26 cellular contexts compared by ENCODE assay signal in the genomic region with DNA sequence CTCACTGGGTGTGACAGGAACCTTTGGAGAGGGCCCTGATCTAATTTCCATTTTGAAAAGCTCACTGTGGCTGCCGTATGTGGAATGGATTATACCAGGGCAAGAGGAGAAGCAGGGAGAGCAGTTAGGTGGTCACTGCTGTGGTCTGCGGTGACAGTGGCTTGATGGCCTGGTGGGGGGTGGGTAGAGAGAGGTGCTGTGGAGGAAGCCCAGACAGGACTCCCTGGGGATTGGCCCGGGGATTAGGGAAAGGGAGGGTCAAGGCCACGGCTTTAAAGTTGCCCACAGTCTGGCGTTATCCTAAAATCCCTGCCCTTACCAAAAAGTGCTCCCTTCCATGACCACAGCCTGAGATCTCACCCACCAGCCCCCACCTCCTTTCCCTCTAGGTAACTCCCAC. TPM values are rescaled to one million over a fixed set of nuclear protein-coding genes. Genes with fewer than 3 reads are reported as not detected.
A peak's percentile ranks its signal among the peaks of the same experiment; 100 is the strongest.
DNase-seq lines count a peak whose midpoint lies in the region; ATAC-seq, FAIRE-seq and TF ChIP-seq lines count a peak whose summit lies in the region.
"Had no signal": no experiment of that assay in that cellular context is flagged by ENCODE, and none has a peak within 500 bp of the region (broad histone marks: within the 10 kb centered on the region; RNA-seq: fewer than 3 reads in every experiment).

No MANE protein-coding gene starts in this region.

- peak; percentile 42 for DNase-seq in activated CD8-positive, alpha-beta memory T cell treated with anti-CD3 and anti-CD28 coated beads, Interleukin-2, amount 50 U/mL, for 48 hours
- no peak for DNase-seq in activated CD8-positive, alpha-beta memory T cell treated with anti-CD3 and anti-CD28 coated beads, Interleukin-2, amount 10 ng/mL, durations not matched to agents 7 days and 5 days
- DNase-seq in HCT116 (ENCODE audit: low read depth, low spot score) (no peak), esophagus muscularis mucosa (ENCODE audit: extremely low spot score) (peak; percentile 57), small intestine (no peak), NCI-H524 treated with DMSO at 0.1 percent for 48 hours (lab: John Stamatoyannopoulos, UW) (no peak), T-helper 9 cell (no peak)
- DNase-seq: C1 segment of cervical spinal cord; CD8-positive, alpha-beta memory T cell; KG1; NCI-H1105; NCI-H1694; NCI-H2081; NCI-H2171; NCI-H345; NCI-H524; NCI-H82 had no signal

- no peak overlapping the region for H2AFZ ChIP-seq in HCT116 (ENCODE audit: low read depth, low read length, poor library complexity, severe bottlenecking)
- H2AFZ ChIP-seq: GM23338 had no signal

- RAD21 ChIA-PET in HCT116 (lab: Charles Lee; ENCODE audit: low non-redundant PET in 1 of 2, low total read pairs in 2 of 2, uncharacterized antibody in 2 of 2, unreplicated experiment in 2 of 2), result no interaction called here

- no peaks in the 10 kb centered on the region for H3K9me3 Mint-ChIP-seq in activated CD8-positive, alpha-beta memory T cell treated with anti-CD3 and anti-CD28 coated beads, Interleukin-2, amount 10 ng/mL, durations not matched to agents 7 days and 5 days (ENCODE audit: low read depth)
- H3K9me3 Mint-ChIP-seq: CD8-positive, alpha-beta memory T cell had no signal

- H3K9ac ChIP-seq in HCT116 (ENCODE audit: low read length), result peak overlapping the region; percentile 76

- TF ChIP-seq EP300 in esophagus muscularis mucosa (IDR thresholded peaks at IDR 0.05), result no peak

- no peak overlapping the region for H3K4me3 Mint-ChIP-seq in activated CD8-positive, alpha-beta memory T cell treated with anti-CD3 and anti-CD28 coated beads, Interleukin-2, amount 10 ng/mL, durations not matched to agents 7 days and 5 days
- H3K4me3 Mint-ChIP-seq: GM23338 had no signal

- TF ChIP-seq CTCF in HCT116 (IDR thresholded peaks at IDR 0.05 in 2 of 3, conservative IDR thresholded peaks at IDR 0.05 in 1 of 3; ENCODE audit: borderline replicate concordance in 1 of 3, insufficient read depth in 1 of 3, low read depth in 2 of 3, low read length in 2 of 3) (no peak), esophagus muscularis mucosa (IDR thresholded peaks at IDR 0.05) (no peak)

- intact Hi-C loops in HCT116 (cut with micrococcal nuclease) (loop anchor here (5.0 kb wide), 2 partner anchors 107 to 548 kb away; partner anchors contain the start of genes NHP2 and PDLIM7), esophagus muscularis mucosa (cut with DNase I) (loop anchor here (10.0 kb wide), 1 partner anchor 550 kb away; the partner anchor contains the start of gene NHP2)

- no peak overlapping the region for H3K27ac Mint-ChIP-seq in activated CD8-positive, alpha-beta memory T cell treated with anti-CD3 and anti-CD28 coated beads, Interleukin-2, amount 10 ng/mL, durations not matched to agents 7 days and 5 days
- H3K27ac Mint-ChIP-seq: GM23338 had no signal

- H3K27ac ChIP-seq in HCT116 (ENCODE audit: low read depth, low read length) (peak overlapping the region; percentile 55), esophagus muscularis mucosa (replicated peaks in 1 of 4) (no peak overlapping the region), small intestine (ENCODE audit: low read depth in 1 of 2, low read length in 1 of 2) (peak overlapping the region; percentile 23 to 79)
- H3K27ac ChIP-seq: 22Rv1, SJSA1 had no signal

- no peaks in the 10 kb centered on the region for H3K9me2 ChIP-seq in HCT116 (ENCODE audit: insufficient read depth)

- H3K4me1 ChIP-seq in HCT116 (ENCODE audit: control insufficient read depth in 1 of 2, insufficient read depth in 2 of 2, low read length in 2 of 2) (peaks cover 19 to 34% of the 10 kb centered on the region in 2 experiments), esophagus muscularis mucosa (peaks cover 14 to 37% (median 28%) of the 10 kb centered on the region in 4 donors), small intestine (ENCODE audit: control insufficient read depth in 2 of 2, insufficient read depth in 1 of 2, low read depth in 1 of 2, low read length in 1 of 2) (no peaks in the 10 kb centered on the region)

- H3K9me3 ChIP-seq in HCT116 (ENCODE audit: control insufficient read depth in 1 of 2, insufficient read depth in 1 of 2, low read depth in 1 of 2, low read length in 2 of 2) (no peaks in the 10 kb centered on the region), esophagus muscularis mucosa (no peaks in the 10 kb centered on the region), small intestine (ENCODE audit: control insufficient read depth, low read depth) (no peaks in the 10 kb centered on the region)
- H3K9me3 ChIP-seq: HAP-1, SJSA1 had no signal

- H3K27me3 ChIP-seq in HCT116 (ENCODE audit: insufficient read depth, low read length) (no peaks in the 10 kb centered on the region), esophagus muscularis mucosa (no peaks in the 10 kb centered on the region), small intestine (ENCODE audit: control insufficient read depth in 2 of 2, insufficient read depth in 2 of 2, low read length in 2 of 2) (no peaks in the 10 kb centered on the region)
- H3K27me3 ChIP-seq: SJSA1 had no signal

- WGBS in esophagus muscularis mucosa, result 89% methylated on average over 5 of the region's 5 CpGs
- WGBS in small intestine, 3 donors, result 42 to 74% (median 47%) methylated on average over 3 to 5 of the region's 5 CpGs

- peaks cover 11% of the 10 kb centered on the region for H3K4me1 Mint-ChIP-seq in activated CD8-positive, alpha-beta memory T cell treated with anti-CD3 and anti-CD28 coated beads, Interleukin-2, amount 10 ng/mL, durations not matched to agents 7 days and 5 days

- H3K4me3 ChIP-seq in HCT116 (replicated peaks in 1 of 2; ENCODE audit: low read depth in 1 of 2, low read length in 2 of 2) (peak overlapping the region; percentile 66 to 75), esophagus muscularis mucosa (no peak overlapping the region), small intestine (ENCODE audit: low read depth in 1 of 2, low read length in 2 of 2) (peak overlapping the region in 1 of 2 donors; percentile 51)
- H3K4me3 ChIP-seq: GM23338, HAP-1, SJSA1 had no signal

- no peak for ATAC-seq in activated CD8-positive, alpha-beta memory T cell treated with anti-CD3 and anti-CD28 coated beads, Interleukin-2, amount 10 ng/mL, durations not matched to agents 7 days and 5 days
- ATAC-seq in HCT116, result no peak
- ATAC-seq in GM21825 (IDR thresholded peaks at IDR 0.05; ENCODE audit: unreplicated experiment), result no peak
- ATAC-seq: GM23338, Right ventricle myocardium inferior had no signal

- POLR2A ChIA-PET in HCT116 (lab: Charles Lee), result interaction anchor here (1.6 kb wide), 1 partner anchor 12 kb away, joined by 6 read pairs; the partner anchor contains the start of gene TMED9

- H4K20me1 ChIP-seq in HCT116 (ENCODE audit: insufficient read depth), result no peaks in the 10 kb centered on the region

- BruUV-seq in HCT116 (replicated peaks; lab: Mats Ljungman, UMichigan), result no TSS peak

- H3K36me3 Mint-ChIP-seq in activated CD8-positive, alpha-beta memory T cell treated with anti-CD3 and anti-CD28 coated beads, Interleukin-2, amount 10 ng/mL, durations not matched to agents 7 days and 5 days, result no peaks in the 10 kb centered on the region

- no peak for TF ChIP-seq POLR2A in HCT116 (IDR thresholded peaks at IDR 0.05; ENCODE audit: borderline replicate concordance, extremely low read depth, insufficient read depth, insufficient read length)
- no peak for TF ChIP-seq POLR2A in esophagus muscularis mucosa (IDR thresholded peaks at IDR 0.05; ENCODE audit: low read depth)

- no peak for FAIRE-seq in small intestine (lab: Jason Lieb, UNC)
- FAIRE-seq: G401.6, GM12892, RCC 7860 had no signal

- no peak for TF ChIP-seq RAD21 in HCT116 (IDR thresholded peaks at IDR 0.05; ENCODE audit: low read depth)

- peaks cover 27% of the 10 kb centered on the region for H3K79me2 ChIP-seq in HCT116 (ENCODE audit: insufficient read depth, low read length)

- CTCF ChIA-PET in activated CD8-positive, alpha-beta memory T cell treated with anti-CD3 and anti-CD28 coated beads, Interleukin-2, amount 10 ng/mL, durations not matched to agents 7 days and 5 days (lab: Charles Lee), result no interaction called here
- CTCF ChIA-PET in HCT116 (lab: Charles Lee), result no interaction called here

- no peaks in the 10 kb centered on the region for H3K27me3 Mint-ChIP-seq in activated CD8-positive, alpha-beta memory T cell treated with anti-CD3 and anti-CD28 coated beads, Interleukin-2, amount 10 ng/mL, durations not matched to agents 7 days and 5 days
- H3K27me3 Mint-ChIP-seq: CD8-positive, alpha-beta memory T cell had no signal

- peak overlapping the region; percentile 83 for H3K4me2 ChIP-seq in HCT116 (ENCODE audit: low read length)
- H3K4me2 ChIP-seq: GM23338 had no signal

- H3K36me3 ChIP-seq in HCT116 (ENCODE audit: control insufficient read depth in 1 of 2, insufficient read depth in 2 of 2, low read length in 2 of 2), result no peaks in the 10 kb centered on the region; a peak in 2 of 4 replicates
- H3K36me3 ChIP-seq in esophagus muscularis mucosa, result peaks cover 0 to 30% (median 18%) of the 10 kb centered on the region in 4 donors
- H3K36me3 ChIP-seq in small intestine (ENCODE audit: control insufficient read depth in 2 of 2, insufficient read depth in 2 of 2, low read length in 2 of 2), result no peaks in the 10 kb centered on the region
- H3K36me3 ChIP-seq: HAP-1 had no signal

TF ChIP-seq in HCT116, 20 proteins besides CTCF, POLR2A, EP300 and RAD21 (continues in another document):
- no peak for TF ChIP-seq EZH2phosphoT487 (IDR thresholded peaks at IDR 0.05; ENCODE audit: borderline replicate concordance)
- TF ChIP-seq MAX (IDR thresholded peaks at IDR 0.05), result no peak
- no peak for TF ChIP-seq CBX3 (IDR thresholded peaks at IDR 0.05; ENCODE audit: low read depth)

RNA-seq across cellular contexts. Expression of gene B4GALT7, which starts 4.7 kb away (rescaled TPM):
- 10 to 100 TPM; 16.8 to 17.2 TPM for total RNA-seq in activated CD8-positive, alpha-beta memory T cell treated with anti-CD3 and anti-CD28 coated beads, Interleukin-2, amount 10 ng/mL, durations not matched to agents 7 days and 5 days
- total RNA-seq in HCT116 (2021; ENCODE audit: unreplicated experiment), result 25.2 TPM
- 20.5 and 22.4 TPM in 2 replicates for polyA plus RNA-seq in HCT116 (2012)
- total RNA-seq in esophagus muscularis mucosa, result 10 to 100 TPM; 14.3 to 17.9 (median 16.9) TPM
- 10 to 100 TPM; 10.5 to 29.0 (median 22.7) TPM for polyA plus RNA-seq in small intestine

RNA-seq across cellular contexts. Expression of gene TMED9, which starts 12.7 kb away (rescaled TPM):
- 100 to 1,000 TPM in 1 of 2 experiments, 10 to 100 TPM in 1; 99.9 to 111 TPM for total RNA-seq in activated CD8-positive, alpha-beta memory T cell treated with anti-CD3 and anti-CD28 coated beads, Interleukin-2, amount 10 ng/mL, durations not matched to agents 7 days and 5 days
- total RNA-seq in HCT116 (2021; ENCODE audit: unreplicated experiment) (133 TPM), esophagus muscularis mucosa (10 to 100 TPM; 47.3 to 75.7 (median 62.3) TPM)
- polyA plus RNA-seq in HCT116 (2012), result 183 and 211 TPM in 2 replicates
- polyA plus RNA-seq in small intestine, result 100 to 1,000 TPM in 1 of 3 donors, 10 to 100 TPM in 2; 34.9 to 183 (median 44.6) TPM

RNA-seq across cellular contexts. Expression of gene FAM193B, which starts 50.3 kb away (rescaled TPM):
- 100 to 1,000 TPM in 1 of 2 experiments, 10 to 100 TPM in 1; 77.5 to 116 TPM for total RNA-seq in activated CD8-positive, alpha-beta memory T cell treated with anti-CD3 and anti-CD28 coated beads, Interleukin-2, amount 10 ng/mL, durations not matched to agents 7 days and 5 days
- 54.0 TPM for total RNA-seq in HCT116 (2021; ENCODE audit: unreplicated experiment)
- polyA plus RNA-seq in HCT116 (2012), result 51.8 and 53.5 TPM in 2 replicates
- 10 to 100 TPM; 24.4 to 65.6 (median 50.7) TPM for total RNA-seq in esophagus muscularis mucosa
- polyA plus RNA-seq in small intestine, result 100 to 1,000 TPM in 2 of 3 donors, 10 to 100 TPM in 1; 68.7 to 336 (median 239) TPM

Comparison
In these comparisons a context has a peak if more than half of its experiments do, and no peak if none do; other contexts are left out.
1. DNase-seq: peak in activated CD8-positive, alpha-beta memory T cell treated with anti-CD3 and anti-CD28 coated beads, Interleukin-2, amount 50 U/mL, for 48 hours (single experiment) and esophagus muscularis mucosa (single experiment); none in activated CD8-positive, alpha-beta memory T cell treated with anti-CD3 and anti-CD28 coated beads, Interleukin-2, amount 10 ng/mL, durations not matched to agents 7 days and 5 days (single experiment), HCT116 (single experiment), small intestine (single experiment), NCI-H524 treated with DMSO at 0.1 percent for 48 hours (single experiment) and T-helper 9 cell (single experiment).
2. H3K27ac ChIP-seq: peak in HCT116 (single experiment) and small intestine (2 of 2); none in esophagus muscularis mucosa (0 of 4).
3. H3K4me3 ChIP-seq: peak in HCT116 (2 of 2); none in esophagus muscularis mucosa (0 of 4).